Comparison of ENCODE assay signal across 10 cellular contexts in genomic region chr10:85720931-85721330, GRCh38.
"Had no signal": no experiment of that assay in that cellular context is flagged by ENCODE, and none has a peak within 500 bp of the region (broad histone marks: within the 10 kb centered on the region; RNA-seq: fewer than 3 reads in every experiment).

No MANE protein-coding gene starts in this region.

- H3K4me3 ChIP-seq: GM23248, HAP-1, K562 had no signal

- ATAC-seq: HCT116, K562 had no signal

- H3K4me3 Mint-ChIP-seq: HFFc6 had no signal

- H3K27ac ChIP-seq: GM23248, HL-60 had no signal

- H3K9me3 ChIP-seq: HAP-1 had no signal

- H3K4me1 ChIP-seq: HAP-1 had no signal

- H3K27ac Mint-ChIP-seq: HFFc6 had no signal

- H3K36me3 ChIP-seq: HAP-1 had no signal

- DNase-seq: GM23248, GOT3, H7, HFFc6, IMR-90 had no signal

- FAIRE-seq: HTR-8/SVneo, K562 had no signal
